8 cellular contexts compared by ENCODE assay signal in genomic region chr16:67847064-67847861, GRCh38. TPM values are rescaled to one million over a fixed set of nuclear protein-coding genes. Genes with fewer than 3 reads are reported as not detected.
DNase-seq lines count a peak whose midpoint lies in the region; ATAC-seq and TF ChIP-seq lines count a peak whose summit lies in the region.

CENPT (minus strand) TSS chr16:67847693; CDS start chr16:67833859, 13,834 bp downstream.

- H3K36me3 ChIP-seq in HEK293 (ENCODE audit: control insufficient read depth in 2 of 2, insufficient read depth in 1 of 2, low read length in 2 of 2) (peaks cover 0 to 34% of the 10 kb centered on the region in 2 experiments; a peak in 2 of 3 replicates), Loucy (ENCODE audit: insufficient read depth, low read length) (no peaks in the 10 kb centered on the region)

- H3K4me3 ChIP-seq in HEK293 (ENCODE audit: low read depth, low read length) = peak within 1 kb of the TSS; percentile 91
- H3K4me3 ChIP-seq in Loucy (ENCODE audit: low read length, poor library complexity, severe bottlenecking) = peak within 1 kb of the TSS; percentile 84

- H3K27me3 ChIP-seq in Loucy (ENCODE audit: insufficient read depth, low read length, poor library complexity, severe bottlenecking) = peaks cover 4% of the 10 kb centered on the region

- peaks cover 44% of the 10 kb centered on the region for H3K4me1 Mint-ChIP-seq in activated T-cell treated with anti-CD3 and anti-CD28 coated beads, Interleukin-2, amount 50 U/mL, for 4 hours (ENCODE audit: low read depth)
- peaks cover 49% of the 10 kb centered on the region for H3K4me1 Mint-ChIP-seq in activated naive CD4-positive, alpha-beta T cell treated with anti-CD3 and anti-CD28 coated beads for 36 hours (ENCODE audit: low read depth)

- peak within 1 kb of the TSS; percentile 92 for H3K4me3 Mint-ChIP-seq in activated T-cell treated with anti-CD3 and anti-CD28 coated beads, Interleukin-2, amount 50 U/mL, for 4 hours
- peak within 1 kb of the TSS; percentile 92 for H3K4me3 Mint-ChIP-seq in activated naive CD4-positive, alpha-beta T cell treated with anti-CD3 and anti-CD28 coated beads for 36 hours

- DNase-seq in activated T-cell treated with anti-CD3 and anti-CD28 coated beads, Interleukin-2, amount 50 U/mL, for 4 hours = peak; percentile 10
- no peak for DNase-seq in activated T-cell treated with anti-CD3 and anti-CD28 coated beads, Interleukin-2, amount 50 U/mL, for 1 hour
- DNase-seq in activated naive CD4-positive, alpha-beta T cell treated with anti-CD3 and anti-CD28 coated beads for 36 hours = peak; percentile 18
- DNase-seq in glomerular endothelial cell (ENCODE audit: extremely low read depth, low read depth, low spot score) (no peak), occipital lobe (lab: John Stamatoyannopoulos, UW) (no peak), foreskin melanocyte (no peak)

- H3K9me3 ChIP-seq in HEK293 (ENCODE audit: control insufficient read depth, insufficient read depth, low read depth, low read length) = no peaks in the 10 kb centered on the region
- no peaks in the 10 kb centered on the region for H3K9me3 ChIP-seq in Loucy (ENCODE audit: insufficient read depth, low read depth, low read length)

- H3F3A ChIP-seq in Loucy (ENCODE audit: low read depth) = no peaks in the 10 kb centered on the region

- POLR2A ChIA-PET in HEK293 (lab: Yijun Ruan, JAX) = interaction anchor here (1.0 to 4.3 kb wide), 6 partner anchors 14 to 187 kb away, joined by 3 to 38 read pairs (median 6); partner anchors contain the start of genes ACD, DDX28, DUS2 and EDC4

- H3K9ac ChIP-seq in Loucy (ENCODE audit: low read depth, low read length, poor library complexity, severe bottlenecking) = peak within 1 kb of the TSS; percentile 87

- peaks cover 89% of the 10 kb centered on the region for H3K79me2 ChIP-seq in Loucy (ENCODE audit: insufficient read depth, low read length)

- ATAC-seq in activated T-cell treated with anti-CD3 and anti-CD28 coated beads, Interleukin-2, amount 50 U/mL, for 4 hours = peak; percentile 59 to 63

- peaks cover 4% of the 10 kb centered on the region for H3K36me3 Mint-ChIP-seq in activated T-cell treated with anti-CD3 and anti-CD28 coated beads, Interleukin-2, amount 50 U/mL, for 4 hours (ENCODE audit: insufficient read depth)
- H3K36me3 Mint-ChIP-seq in activated naive CD4-positive, alpha-beta T cell treated with anti-CD3 and anti-CD28 coated beads for 36 hours (ENCODE audit: low read depth) = peaks cover 6% of the 10 kb centered on the region

- CTCF ChIA-PET in HEK293 (lab: Yijun Ruan, JAX) = interaction anchor here (0.7 to 1.7 kb wide), 4 partner anchors 19 to 174 kb away, joined by 3 to 9 read pairs (median 5); partner anchors contain the start of gene NRN1L
- CTCF ChIA-PET in activated naive CD4-positive, alpha-beta T cell treated with anti-CD3 and anti-CD28 coated beads for 36 hours (lab: Charles Lee) = interaction anchor here (1.8 to 4.2 kb wide), 2 partner anchors 31 kb away, joined by 8 to 35 read pairs; no protein-coding TSS in a partner anchor

- H3K4me2 ChIP-seq in Loucy (ENCODE audit: low read depth, low read length, poor library complexity, severe bottlenecking) = peak within 1 kb of the TSS; percentile 96

- H4K20me1 ChIP-seq in Loucy (ENCODE audit: insufficient read depth, low read length, poor library complexity, severe bottlenecking) = peaks cover 35% of the 10 kb centered on the region

- H3K9me2 ChIP-seq in Loucy (replicated peaks; ENCODE audit: low read depth, low read length) = no peaks in the 10 kb centered on the region

- no peaks in the 10 kb centered on the region for H3K9me3 Mint-ChIP-seq in activated T-cell treated with anti-CD3 and anti-CD28 coated beads, Interleukin-2, amount 50 U/mL, for 4 hours
- H3K9me3 Mint-ChIP-seq in activated naive CD4-positive, alpha-beta T cell treated with anti-CD3 and anti-CD28 coated beads for 36 hours = no peaks in the 10 kb centered on the region

- H2AFZ ChIP-seq in Loucy (ENCODE audit: low read length) = peak within 1 kb of the TSS; percentile 62

- TF ChIP-seq CTCF in HEK293 (tag by site-specific recombination; IDR thresholded peaks at IDR 0.05) (peak; percentile 9; the same call in 1 of the 2 replicates), Loucy (conservative IDR thresholded peaks at IDR 0.05; ENCODE audit: low read length) (no peak)

- H3K4me1 ChIP-seq in HEK293 (ENCODE audit: control insufficient read depth, insufficient read depth, low read length) (peaks cover 16% of the 10 kb centered on the region), Loucy (ENCODE audit: insufficient read depth, low read length, poor library complexity, severe bottlenecking) (peaks cover 41% of the 10 kb centered on the region)

- H3K27ac ChIP-seq in HEK293 (ENCODE audit: extremely low read depth, low read depth, low read length) = peak within 1 kb of the TSS; percentile 92

- intact Hi-C loops in activated naive CD4-positive, alpha-beta T cell treated with anti-CD3 and anti-CD28 coated beads for 36 hours (cut with micrococcal nuclease) = loop anchor here (2.0 kb wide), 3 partner anchors 18 to 326 kb away; partner anchors contain the start of gene NFATC3

- H3K27ac Mint-ChIP-seq in activated naive CD4-positive, alpha-beta T cell treated with anti-CD3 and anti-CD28 coated beads for 36 hours = peak within 1 kb of the TSS; percentile 92

- H3K27me3 Mint-ChIP-seq in activated T-cell treated with anti-CD3 and anti-CD28 coated beads, Interleukin-2, amount 50 U/mL, for 4 hours (ENCODE audit: low read depth) = no peaks in the 10 kb centered on the region
- H3K27me3 Mint-ChIP-seq in activated naive CD4-positive, alpha-beta T cell treated with anti-CD3 and anti-CD28 coated beads for 36 hours (ENCODE audit: low read depth) = no peaks in the 10 kb centered on the region

TF ChIP-seq in HEK293, 187 proteins besides CTCF, POLR2A, EP300 and RAD21 (continues in another document):
- TF ChIP-seq, protein P1, sequence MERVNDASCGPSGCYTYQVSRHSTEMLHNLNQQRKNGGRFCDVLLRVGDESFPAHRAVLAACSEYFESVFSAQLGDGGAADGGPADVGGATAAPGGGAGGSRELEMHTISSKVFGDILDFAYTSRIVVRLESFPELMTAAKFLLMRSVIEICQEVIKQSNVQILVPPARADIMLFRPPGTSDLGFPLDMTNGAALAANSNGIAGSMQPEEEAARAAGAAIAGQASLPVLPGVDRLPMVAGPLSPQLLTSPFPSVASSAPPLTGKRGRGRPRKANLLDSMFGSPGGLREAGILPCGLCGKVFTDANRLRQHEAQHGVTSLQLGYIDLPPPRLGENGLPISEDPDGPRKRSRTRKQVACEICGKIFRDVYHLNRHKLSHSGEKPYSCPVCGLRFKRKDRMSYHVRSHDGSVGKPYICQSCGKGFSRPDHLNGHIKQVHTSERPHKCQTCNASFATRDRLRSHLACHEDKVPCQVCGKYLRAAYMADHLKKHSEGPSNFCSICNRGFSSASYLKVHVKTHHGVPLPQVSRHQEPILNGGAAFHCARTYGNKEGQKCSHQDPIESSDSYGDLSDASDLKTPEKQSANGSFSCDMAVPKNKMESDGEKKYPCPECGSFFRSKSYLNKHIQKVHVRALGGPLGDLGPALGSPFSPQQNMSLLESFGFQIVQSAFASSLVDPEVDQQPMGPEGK (tag by site-specific recombination; IDR thresholded peaks at IDR 0.05) = peak; percentile 43; the same call in 1 of the 2 replicates
- no peak for TF ChIP-seq ZNF350 (tag by site-specific recombination; IDR thresholded peaks at IDR 0.05)
- no peak for TF ChIP-seq ZNF830 (tag by site-specific recombination; IDR thresholded peaks at IDR 0.05; ENCODE audit: low read depth)
- no peak for TF ChIP-seq ZBTB7A (tag by site-specific recombination; IDR thresholded peaks at IDR 0.05; ENCODE audit: low read depth)
- no peak for TF ChIP-seq ZNF324 (tag by site-specific recombination; IDR thresholded peaks at IDR 0.05)
- TF ChIP-seq ZNF624 (tag by site-specific recombination; IDR thresholded peaks at IDR 0.05) = no peak
- peak; percentile 55 for TF ChIP-seq KLF8 (tag by site-specific recombination; IDR thresholded peaks at IDR 0.05)
- no peak for TF ChIP-seq ZNF24 (tag by site-specific recombination; IDR thresholded peaks at IDR 0.05)

RNA-seq across cellular contexts. Expression of gene CENPT, which starts in this region (rescaled TPM):
- 10 to 100 TPM; 40.4 to 52.0 (median 46.3) TPM for total RNA-seq in activated T-cell treated with anti-CD3 and anti-CD28 coated beads, Interleukin-2, amount 50 U/mL, for 4 hours
- total RNA-seq in activated naive CD4-positive, alpha-beta T cell treated with anti-CD3 and anti-CD28 coated beads for 36 hours = 10 to 100 TPM; 43.7 to 45.8 TPM
- total RNA-seq in glomerular endothelial cell (46.0 and 48.5 TPM in 2 replicates), occipital lobe (19.7 TPM)

Comparison
In these comparisons a context has a peak if more than half of its experiments do, and no peak if none do; other contexts are left out.
1. DNase-seq: peak in activated T-cell treated with anti-CD3 and anti-CD28 coated beads, Interleukin-2, amount 50 U/mL, for 4 hours (single experiment) and activated naive CD4-positive, alpha-beta T cell treated with anti-CD3 and anti-CD28 coated beads for 36 hours (single experiment); none in activated T-cell treated with anti-CD3 and anti-CD28 coated beads, Interleukin-2, amount 50 U/mL, for 1 hour (single experiment), glomerular endothelial cell (single experiment), occipital lobe (single experiment) and foreskin melanocyte (single experiment).